Comparison of ENCODE assay signal across 25 cellular contexts in genomic region chr19:55161571-55162322, GRCh38. TPM values are rescaled to one million over a fixed set of nuclear protein-coding genes. Genes with fewer than 3 reads are reported as not detected.
A peak's percentile ranks its signal among the peaks of the same experiment; 100 is the strongest.
DNase-seq lines count a peak whose midpoint lies in the region; ATAC-seq and TF ChIP-seq lines count a peak whose summit lies in the region.
"Had no signal": no experiment of that assay in that cellular context is flagged by ENCODE, and none has a peak within 500 bp of the region (broad histone marks: within the 10 kb centered on the region; RNA-seq: fewer than 3 reads in every experiment).

No MANE protein-coding gene starts in this region.

- H3K4me1 Mint-ChIP-seq in WTC11 = peaks cover 25% of the 10 kb centered on the region
- peaks cover 4 to 18% (median 12%) of the 10 kb centered on the region in 7 donors for H3K4me1 Mint-ChIP-seq in naive thymus-derived CD4-positive, alpha-beta T cell

- H3K4me1 ChIP-seq in ES-I3 (ENCODE audit: insufficient read depth, low read length) = peaks cover 17% of the 10 kb centered on the region; the same call in 1 of the 2 replicates
- H3K4me1 ChIP-seq in effector memory CD4-positive, alpha-beta T cell (ENCODE audit: control insufficient read depth, insufficient read depth, low read length, poor library complexity, severe bottlenecking) = peaks cover 9% of the 10 kb centered on the region
- H3K4me1 ChIP-seq in naive thymus-derived CD4-positive, alpha-beta T cell (ENCODE audit: control insufficient read depth in 2 of 2, insufficient read depth in 2 of 2, low read length in 2 of 2) = peaks cover 0 to under 1% of the 10 kb centered on the region in 2 donors

- H3K4me3 ChIP-seq in iPS-18c (ENCODE audit: insufficient read depth, low read depth, low read length) = 0 out of 2 replicates have a peak overlapping the region, but pooled peaks have one; percentile 24
- H3K4me3 ChIP-seq in effector memory CD4-positive, alpha-beta T cell (ENCODE audit: insufficient read depth, low read depth, low read length, poor library complexity, severe bottlenecking) = no peak overlapping the region
- H3K4me3 ChIP-seq in naive thymus-derived CD4-positive, alpha-beta T cell (ENCODE audit: low read length) = no peak overlapping the region
- H3K4me3 ChIP-seq: GM12878, MG63, SJCRH30 had no signal

- DNase-seq in NCI-H146 (lab: John Stamatoyannopoulos, UW) = peak; percentile 48
- no peak for DNase-seq in NCI-H146 treated with DMSO at 0.1 percent for 48 hours (lab: John Stamatoyannopoulos, UW; ENCODE audit: unreplicated experiment)
- peak; percentile 49 for DNase-seq in WTC11 (ENCODE audit: low spot score)
- DNase-seq in effector memory CD4-positive, alpha-beta T cell = no peak
- DNase-seq in naive thymus-derived CD4-positive, alpha-beta T cell = no peak
- DNase-seq: AML-193; C1 segment of cervical spinal cord; Calu3; CD8-positive, alpha-beta T cell; HCEC 1CT; MG63; NCI-H1417; NCI-H187 treated with DMSO at 0.1 percent for 48 hours; NCI-H2107; NCI-H446 treated with DMSO at 0.1 percent for 48 hours; NCI-H748 treated with DMSO at 0.1 percent for 48 hours; OCI-M1; SJCRH30 had no signal

- peaks cover 72% of the 10 kb centered on the region for H3K27me3 Mint-ChIP-seq in WTC11 (ENCODE audit: low read depth)
- H3K27me3 Mint-ChIP-seq in naive thymus-derived CD4-positive, alpha-beta T cell = peaks cover 36 to 65% (median 48%) of the 10 kb centered on the region in 5 donors

- intact Hi-C loops in naive thymus-derived CD4-positive, alpha-beta T cell (cut with micrococcal nuclease) = loop anchor here in 1 of 2 donors (5.0 to 10.0 kb wide), 3 partner anchors 79 to 463 kb away; partner anchors contain the start of genes SHISA7 and ZNF784

- no peak overlapping the region for H3K27ac ChIP-seq in effector memory CD4-positive, alpha-beta T cell (ENCODE audit: insufficient read depth, low read length, poor library complexity, severe bottlenecking)
- H3K27ac ChIP-seq in naive thymus-derived CD4-positive, alpha-beta T cell (ENCODE audit: low read depth, low read length) = no peak overlapping the region
- H3K27ac ChIP-seq: SJCRH30 had no signal

- peak overlapping the region; percentile 20 for H3K4me3 Mint-ChIP-seq in WTC11
- no peak overlapping the region for H3K4me3 Mint-ChIP-seq in naive thymus-derived CD4-positive, alpha-beta T cell
- H3K4me3 Mint-ChIP-seq: CD8-positive, alpha-beta T cell had no signal

- no peak for TF ChIP-seq CTCF in WTC11 (IDR thresholded peaks at IDR 0.05)

- H3K9ac ChIP-seq in ES-I3 (ENCODE audit: low read depth, low read length) = peak overlapping the region; percentile 61; the same call in 1 of the 2 replicates

- peaks cover 54% of the 10 kb centered on the region for H3K27me3 ChIP-seq in effector memory CD4-positive, alpha-beta T cell (replicated peaks; ENCODE audit: control insufficient read depth, insufficient read depth, low read length, poor library complexity, severe bottlenecking)
- H3K27me3 ChIP-seq in naive thymus-derived CD4-positive, alpha-beta T cell (ENCODE audit: control insufficient read depth in 2 of 2, insufficient read depth in 2 of 2, low read length in 2 of 2) = peaks cover under 1 to 14% of the 10 kb centered on the region in 2 donors
- H3K27me3 ChIP-seq: SJCRH30 had no signal

- ATAC-seq in WTC11 (no peak), HG02970 (IDR thresholded peaks at IDR 0.05; ENCODE audit: low FRiP score, unreplicated experiment) (no peak)
- no peak for ATAC-seq in naive thymus-derived CD4-positive, alpha-beta T cell

- H3K36me3 Mint-ChIP-seq in WTC11 = no peaks in the 10 kb centered on the region
- H3K36me3 Mint-ChIP-seq in naive thymus-derived CD4-positive, alpha-beta T cell = peaks cover 0 to 5% (median 0%) of the 10 kb centered on the region in 5 donors
- H3K36me3 Mint-ChIP-seq: CD8-positive, alpha-beta T cell had no signal

- H3K36me3 ChIP-seq in ES-I3 (ENCODE audit: insufficient read depth, low read length) = no peaks in the 10 kb centered on the region
- no peaks in the 10 kb centered on the region for H3K36me3 ChIP-seq in effector memory CD4-positive, alpha-beta T cell (ENCODE audit: control insufficient read depth, insufficient read depth, low read length)
- no peaks in the 10 kb centered on the region for H3K36me3 ChIP-seq in naive thymus-derived CD4-positive, alpha-beta T cell (ENCODE audit: control insufficient read depth in 2 of 3, insufficient read depth in 3 of 3, low read length in 3 of 3)
- H3K36me3 ChIP-seq: MG63, SJCRH30 had no signal

- CTCF ChIA-PET in WTC11 (lab: Charles Lee) = interaction anchor here (1.0 to 4.5 kb wide), 11 partner anchors 12 to 257 kb away, joined by 5 to 108 read pairs (median 16); partner anchors contain the start of genes HSPBP1, KMT5C, PPP1R12C and TNNT1
- CTCF ChIA-PET in naive thymus-derived CD4-positive, alpha-beta T cell (lab: Charles Lee) = no interaction called here

- H3K9me3 ChIP-seq in ES-I3 (ENCODE audit: control insufficient read depth, insufficient read depth, low read length) (no peaks in the 10 kb centered on the region), iPS-18c (ENCODE audit: control insufficient read depth, insufficient read depth, low read length) (no peaks in the 10 kb centered on the region)
- no peaks in the 10 kb centered on the region for H3K9me3 ChIP-seq in effector memory CD4-positive, alpha-beta T cell (ENCODE audit: control insufficient read depth, low read length)
- H3K9me3 ChIP-seq in naive thymus-derived CD4-positive, alpha-beta T cell (ENCODE audit: control insufficient read depth in 2 of 3, low read length in 3 of 3) = peaks cover 0 to 1% (median 0%) of the 10 kb centered on the region in 3 experiments
- H3K9me3 ChIP-seq: MG63, SJCRH30 had no signal

- POLR2A ChIA-PET in WTC11 (lab: Charles Lee) = interaction anchor here (1.9 kb wide), 1 partner anchor 15 kb away, joined by 11 read pairs; no protein-coding TSS in a partner anchor
- POLR2A ChIA-PET in naive thymus-derived CD4-positive, alpha-beta T cell (lab: Charles Lee) = no interaction called here

- no peak overlapping the region for H3K27ac Mint-ChIP-seq in WTC11
- H3K27ac Mint-ChIP-seq in naive thymus-derived CD4-positive, alpha-beta T cell = no peak overlapping the region
- H3K27ac Mint-ChIP-seq: CD8-positive, alpha-beta T cell had no signal

- H3K9me3 Mint-ChIP-seq in WTC11 = no peaks in the 10 kb centered on the region
- H3K9me3 Mint-ChIP-seq in naive thymus-derived CD4-positive, alpha-beta T cell = peaks cover 0 to 8% (median 0%) of the 10 kb centered on the region in 11 donors
- H3K9me3 Mint-ChIP-seq: CD8-positive, alpha-beta T cell had no signal

TF ChIP-seq in WTC11, 78 proteins besides CTCF, POLR2A, EP300 and RAD21 (continues in another document):
- no peak for TF ChIP-seq ZNF138 (CRISPR knock-in tag; conservative IDR thresholded peaks at IDR 0.05)
- no peak for TF ChIP-seq NR3C1 (CRISPR knock-in tag; conservative IDR thresholded peaks at IDR 0.05; ENCODE audit: low read depth)
- no peak for TF ChIP-seq ZNF423 (CRISPR knock-in tag; IDR thresholded peaks at IDR 0.05)
- TF ChIP-seq MAX (CRISPR knock-in tag; IDR thresholded peaks at IDR 0.05) = no peak
- TF ChIP-seq ZNF263 (CRISPR knock-in tag; IDR thresholded peaks at IDR 0.05; ENCODE audit: low read depth) = no peak
- TF ChIP-seq OVOL2 (CRISPR knock-in tag; IDR thresholded peaks at IDR 0.05; ENCODE audit: borderline replicate concordance) = no peak
- TF ChIP-seq RELA (CRISPR knock-in tag; IDR thresholded peaks at IDR 0.05; ENCODE audit: borderline replicate concordance) = no peak
- no peak for TF ChIP-seq ATF2 (CRISPR knock-in tag; IDR thresholded peaks at IDR 0.05; ENCODE audit: borderline replicate concordance, low read depth)

RNA-seq across cellular contexts. Expression of gene TNNI3, which starts 4.2 kb away (rescaled TPM):
- total RNA-seq in WTC11 (2021) = 15.0 to 36.7 TPM (median 34.0 TPM) in 3 replicates
- total RNA-seq in naive thymus-derived CD4-positive, alpha-beta T cell = not detected
- not detected for polyA plus RNA-seq in naive thymus-derived CD4-positive, alpha-beta T cell
- total RNA-seq: A172; CD8-positive, alpha-beta T cell; GM12878; T-helper 1 cell treated with Interleukin-12 subunit alpha and Interleukin-12 subunit beta and Interleukin-4 antibody, amounts not matched to agents 30 ng/mL and 1 ng/mL, for 36 hours had no signal
- polyA plus RNA-seq: GM12878 had no signal

RNA-seq across cellular contexts. Expression of gene DNAAF3, which starts 4.7 kb away (rescaled TPM):
- total RNA-seq in WTC11 (2021) = 4.0 to 5.9 TPM (median 5.6 TPM) in 3 replicates
- not detected for total RNA-seq in naive thymus-derived CD4-positive, alpha-beta T cell
- polyA plus RNA-seq in naive thymus-derived CD4-positive, alpha-beta T cell = not detected
- total RNA-seq: CD8-positive, alpha-beta T cell; GM12878; T-helper 1 cell treated with Interleukin-12 subunit alpha and Interleukin-12 subunit beta and Interleukin-4 antibody, amounts not matched to agents 30 ng/mL and 1 ng/mL, for 36 hours had no signal
- polyA plus RNA-seq: GM12878 had no signal

RNA-seq across cellular contexts. Expression of gene TNNT1, which starts 12.7 kb away (rescaled TPM):
- 50.6 to 127 TPM (median 108 TPM) in 3 replicates for total RNA-seq in WTC11 (2021)
- 1 to 10 TPM in 2 of 5 experiments, under 1 TPM in 1, not detected in 2; 0.63 to 5.6 (median 1.4) TPM for total RNA-seq in naive thymus-derived CD4-positive, alpha-beta T cell
- not detected for polyA plus RNA-seq in naive thymus-derived CD4-positive, alpha-beta T cell
- total RNA-seq: CD8-positive, alpha-beta T cell; T-helper 1 cell treated with Interleukin-12 subunit alpha and Interleukin-12 subunit beta and Interleukin-4 antibody, amounts not matched to agents 30 ng/mL and 1 ng/mL, for 36 hours had no signal

RNA-seq across cellular contexts. Expression of gene SYT5, which starts 18.3 kb away (rescaled TPM):
- 0.77 to 2.5 TPM (median 1.1 TPM) in 3 replicates for total RNA-seq in WTC11 (2021)
- total RNA-seq in naive thymus-derived CD4-positive, alpha-beta T cell = 1 to 10 TPM in 2 of 5 experiments, not detected in 3; 1.7 to 2.6 TPM
- polyA plus RNA-seq in naive thymus-derived CD4-positive, alpha-beta T cell = not detected
- total RNA-seq: GM12878; LHCN-M2; T-helper 1 cell treated with Interleukin-12 subunit alpha and Interleukin-12 subunit beta and Interleukin-4 antibody, amounts not matched to agents 30 ng/mL and 1 ng/mL, for 36 hours had no signal

RNA-seq across cellular contexts. Expression of gene PPP1R12C, which starts 44.3 kb away (rescaled TPM):
- total RNA-seq in WTC11 (2021) = 88.4 to 99.3 TPM (median 92.3 TPM) in 3 replicates
- 100 to 1,000 TPM; 107 to 180 (median 144) TPM for total RNA-seq in naive thymus-derived CD4-positive, alpha-beta T cell
- 1 to 10 TPM; 3.8 to 6.6 TPM for polyA plus RNA-seq in naive thymus-derived CD4-positive, alpha-beta T cell

Comparison
In these comparisons a context has a peak if more than half of its experiments do, and no peak if none do; other contexts are left out.
1. DNase-seq: peak in NCI-H146 (single experiment) and WTC11 (single experiment); none in NCI-H146 treated with DMSO at 0.1 percent for 48 hours (single experiment), effector memory CD4-positive, alpha-beta T cell (0 of 3) and naive thymus-derived CD4-positive, alpha-beta T cell (0 of 9).
2. RNA of gene TNNI3, which starts 4.2 kb away (total RNA-seq): 15.0 to 36.7 TPM in WTC11; not detected in naive thymus-derived CD4-positive, alpha-beta T cell; every median in the first group is over 10 times any median in the second.